In the genomic region with DNA sequence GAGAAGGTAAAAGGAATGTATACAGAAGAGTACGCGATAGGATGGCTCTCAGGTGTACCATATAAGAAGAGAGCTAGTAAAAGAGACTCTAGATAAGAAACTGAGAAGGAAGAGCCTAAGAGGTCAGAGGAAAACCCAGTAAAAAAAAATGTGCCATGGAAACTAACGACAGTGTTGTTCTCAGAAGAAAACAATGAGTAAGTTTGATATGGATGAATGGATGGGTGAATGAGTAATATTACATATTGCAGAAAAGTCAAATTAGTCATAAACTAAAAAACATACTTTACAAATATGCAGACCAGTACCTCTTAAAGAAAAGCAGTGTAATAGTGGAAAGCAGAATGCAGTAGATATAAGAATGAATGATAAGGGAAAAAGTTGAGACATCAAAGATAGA, we compare ENCODE assay signal across 20 cellular contexts.
A peak's percentile ranks its signal among the peaks of the same experiment; 100 is the strongest.
DNase-seq lines count a peak whose midpoint lies in the region; ATAC-seq and TF ChIP-seq lines count a peak whose summit lies in the region.
"Had no signal": no experiment of that assay in that cellular context is flagged by ENCODE, and none has a peak within 500 bp of the region (broad histone marks: within the 10 kb centered on the region; RNA-seq: fewer than 3 reads in every experiment).

No MANE protein-coding gene starts in this region.

- DNase-seq in activated T-cell treated with anti-CD3 and anti-CD28 coated beads, Interleukin-2, amount 50 U/mL, for 4 hours: no peak
- no peak for DNase-seq in activated T-cell treated with anti-CD3 and anti-CD28 coated beads, Interleukin-2, amount 50 U/mL, for 24 hours
- peak; percentile 55 for DNase-seq in adipocyte (ENCODE audit: low read depth)
- DNase-seq in fibroblast of mammary gland (ENCODE audit: low read depth): peak; percentile 60
- peak; percentile 74 for DNase-seq in stromal cell of bone marrow (ENCODE audit: low read depth)
- DNase-seq in immature natural killer cell: no peak
- DNase-seq: activated effector memory CD4-positive, alpha-beta T cell treated with anti-CD3 and anti-CD28 coated beads, Interleukin-2, amount 50 U/mL, for 16 hours; HFFc6; islet precursor cell; NCI-H1092 treated with DMSO at 0.1 percent for 48 hours; NCI-H2107; NCI-H526 treated with DMSO at 0.1 percent for 48 hours had no signal

- H3K36me3 ChIP-seq in adipocyte (ENCODE audit: control insufficient read depth, insufficient read depth, low read length, severe bottlenecking): no peaks in the 10 kb centered on the region
- H3K36me3 ChIP-seq: SJSA1 had no signal

- no peaks in the 10 kb centered on the region for H3K36me3 Mint-ChIP-seq in activated T-cell treated with anti-CD3 and anti-CD28 coated beads, Interleukin-2, amount 50 U/mL, for 4 hours (ENCODE audit: insufficient read depth)
- no peaks in the 10 kb centered on the region for H3K36me3 Mint-ChIP-seq in activated T-cell treated with anti-CD3 and anti-CD28 coated beads, Interleukin-2, amount 50 U/mL, for 24 hours (ENCODE audit: low read depth)
- H3K36me3 Mint-ChIP-seq in immature natural killer cell: no peaks in the 10 kb centered on the region
- H3K36me3 Mint-ChIP-seq: CD14-positive monocyte; memory B cell; natural killer cell treated with Interleukin-12 subunit alpha and Interleukin-12 subunit beta and Interleukin-15 and Interleukin-18, amount 100 ng/mL, for 72 hours had no signal

- H3K4me1 ChIP-seq in adipocyte (ENCODE audit: control insufficient read depth, insufficient read depth, low read length): peaks cover 4% of the 10 kb centered on the region
- H3K4me1 ChIP-seq: SJSA1 had no signal

- H3K4me1 Mint-ChIP-seq in activated T-cell treated with anti-CD3 and anti-CD28 coated beads, Interleukin-2, amount 50 U/mL, for 4 hours (ENCODE audit: low read depth): no peaks in the 10 kb centered on the region
- peaks cover 5% of the 10 kb centered on the region for H3K4me1 Mint-ChIP-seq in activated T-cell treated with anti-CD3 and anti-CD28 coated beads, Interleukin-2, amount 50 U/mL, for 24 hours (ENCODE audit: low read depth)
- H3K4me1 Mint-ChIP-seq in immature natural killer cell: no peaks in the 10 kb centered on the region
- H3K4me1 Mint-ChIP-seq: CD14-positive monocyte, memory B cell had no signal

- no peak overlapping the region for H3K27ac Mint-ChIP-seq in activated T-cell treated with anti-CD3 and anti-CD28 coated beads, Interleukin-2, amount 50 U/mL, for 24 hours
- H3K27ac Mint-ChIP-seq in immature natural killer cell: no peak overlapping the region
- H3K27ac Mint-ChIP-seq: CD14-positive monocyte; HFFc6; memory B cell; natural killer cell treated with Interleukin-12 subunit alpha and Interleukin-12 subunit beta and Interleukin-15 and Interleukin-18, amount 100 ng/mL, for 72 hours; T-helper 2 cell treated with Interferon-gamma antibody and Interleukin-4, amounts not matched to agents 5 μg/mL and 100 μg/mL, for 36 hours had no signal

- no peaks in the 10 kb centered on the region for H3K9me3 Mint-ChIP-seq in activated T-cell treated with anti-CD3 and anti-CD28 coated beads, Interleukin-2, amount 50 U/mL, for 4 hours
- H3K9me3 Mint-ChIP-seq in activated T-cell treated with anti-CD3 and anti-CD28 coated beads, Interleukin-2, amount 50 U/mL, for 24 hours: no peaks in the 10 kb centered on the region
- peaks cover 0 to 10% (median 3%) of the 10 kb centered on the region in 6 donors for H3K9me3 Mint-ChIP-seq in immature natural killer cell
- H3K9me3 Mint-ChIP-seq: HFFc6; memory B cell; T-helper 2 cell treated with Interferon-gamma antibody and Interleukin-4, amounts not matched to agents 5 μg/mL and 100 μg/mL, for 36 hours had no signal

- no peak overlapping the region for H3K4me3 Mint-ChIP-seq in activated T-cell treated with anti-CD3 and anti-CD28 coated beads, Interleukin-2, amount 50 U/mL, for 4 hours
- no peak overlapping the region for H3K4me3 Mint-ChIP-seq in activated T-cell treated with anti-CD3 and anti-CD28 coated beads, Interleukin-2, amount 50 U/mL, for 24 hours
- no peak overlapping the region for H3K4me3 Mint-ChIP-seq in immature natural killer cell
- H3K4me3 Mint-ChIP-seq: CD14-positive monocyte; HFFc6; memory B cell; natural killer cell treated with Interleukin-12 subunit alpha and Interleukin-12 subunit beta and Interleukin-15 and Interleukin-18, amount 100 ng/mL, for 72 hours; T-helper 2 cell treated with Interferon-gamma antibody and Interleukin-4, amounts not matched to agents 5 μg/mL and 100 μg/mL, for 36 hours had no signal

- no peaks in the 10 kb centered on the region for H3K9me3 ChIP-seq in adipocyte (ENCODE audit: control insufficient read depth, low read length)
- H3K9me3 ChIP-seq: SJSA1 had no signal

- no peaks in the 10 kb centered on the region for H3K27me3 ChIP-seq in adipocyte (replicated peaks; ENCODE audit: control insufficient read depth, insufficient read depth, low read length)
- H3K27me3 ChIP-seq: SJSA1 had no signal

- peak; percentile 37 to 59 for ATAC-seq in activated T-cell treated with anti-CD3 and anti-CD28 coated beads, Interleukin-2, amount 50 U/mL, for 4 hours
- ATAC-seq in GM18867 (IDR thresholded peaks at IDR 0.05; ENCODE audit: unreplicated experiment): no peak
- ATAC-seq in GM21619 (IDR thresholded peaks at IDR 0.05; ENCODE audit: unreplicated experiment): no peak
- ATAC-seq: natural killer cell treated with Interleukin-12 subunit alpha and Interleukin-12 subunit beta and Interleukin-15 and Interleukin-18, amount 100 ng/mL, for 72 hours had no signal

- peaks cover 2% of the 10 kb centered on the region for H3K27me3 Mint-ChIP-seq in activated T-cell treated with anti-CD3 and anti-CD28 coated beads, Interleukin-2, amount 50 U/mL, for 4 hours (ENCODE audit: low read depth)
- H3K27me3 Mint-ChIP-seq in activated T-cell treated with anti-CD3 and anti-CD28 coated beads, Interleukin-2, amount 50 U/mL, for 24 hours: no peaks in the 10 kb centered on the region
- peaks cover 1 to 2% (median 1%) of the 10 kb centered on the region in 3 donors for H3K27me3 Mint-ChIP-seq in immature natural killer cell (ENCODE audit: low read depth in 3 of 3)

- TF ChIP-seq CTCF in fibroblast of mammary gland (conservative IDR thresholded peaks at IDR 0.05; ENCODE audit: control insufficient read depth, insufficient read depth, low read depth, low read length): no peak

- H3K9ac ChIP-seq in adipocyte (ENCODE audit: low read length): no peak overlapping the region

- no peak overlapping the region for H3K4me3 ChIP-seq in adipocyte (ENCODE audit: low read length)
- H3K4me3 ChIP-seq in fibroblast of mammary gland (ENCODE audit: control insufficient read depth, low read depth, low read length): no peak overlapping the region
- H3K4me3 ChIP-seq: SJSA1, smooth muscle cell had no signal

Comparison
In these comparisons a context has a peak if more than half of its experiments do, and no peak if none do; other contexts are left out.
1. ATAC-seq: peak in activated T-cell treated with anti-CD3 and anti-CD28 coated beads, Interleukin-2, amount 50 U/mL, for 4 hours (2 of 2); none in GM18867 (single experiment) and GM21619 (single experiment).
2. DNase-seq: peak in adipocyte (single experiment), fibroblast of mammary gland (single experiment) and stromal cell of bone marrow (single experiment); none in activated T-cell treated with anti-CD3 and anti-CD28 coated beads, Interleukin-2, amount 50 U/mL, for 4 hours (single experiment), activated T-cell treated with anti-CD3 and anti-CD28 coated beads, Interleukin-2, amount 50 U/mL, for 24 hours (single experiment) and immature natural killer cell (0 of 3).